Comparison of ENCODE assay signal across 5 cellular contexts in genomic region chr1:12657876-12658512, GRCh38. TPM values are rescaled to one million over a fixed set of nuclear protein-coding genes. Genes with fewer than 3 reads are reported as not detected.
"Had no signal": no experiment of that assay in that cellular context is flagged by ENCODE, and none has a peak within 500 bp of the region (broad histone marks: within the 10 kb centered on the region; RNA-seq: fewer than 3 reads in every experiment).

No MANE protein-coding gene starts in this region.

RNA-seq across cellular contexts. Expression of gene AADACL4, which starts 14.1 kb away (rescaled TPM):
- total RNA-seq: GM23248, H4, H7, HT-29 had no signal
- polyA plus RNA-seq: GM23248, IgD-negative memory B cell had no signal

RNA-seq across cellular contexts. Expression of gene AADACL3, which starts 57.9 kb away (rescaled TPM):
- total RNA-seq: GM23248, H4, HT-29 had no signal
- polyA plus RNA-seq: GM23248, IgD-negative memory B cell had no signal
